15 cellular contexts compared by ENCODE assay signal in genomic region chr6:89995296-89995695, GRCh38.
A peak's percentile ranks its signal among the peaks of the same experiment; 100 is the strongest.
DNase-seq lines count a peak whose midpoint lies in the region; ATAC-seq and TF ChIP-seq lines count a peak whose summit lies in the region.
"Had no signal": no experiment of that assay in that cellular context is flagged by ENCODE, and none has a peak within 500 bp of the region (broad histone marks: within the 10 kb centered on the region; RNA-seq: fewer than 3 reads in every experiment).

No MANE protein-coding gene starts in this region.

- H3K27ac Mint-ChIP-seq in activated naive CD4-positive, alpha-beta T cell treated with anti-CD3 and anti-CD28 coated beads, Interleukin-2, amount 50 U/mL, for 24 hours = peak overlapping the region; percentile 72
- H3K27ac Mint-ChIP-seq in IgD-negative memory B cell (peak overlapping the region in 2 of 3 donors; percentile 24 to 29), nephron progenitor cell (peak overlapping the region; percentile 24)
- peak overlapping the region; percentile 25 for H3K27ac Mint-ChIP-seq in activated naive CD8-positive, alpha-beta T cell treated with anti-CD3 and anti-CD28 coated beads, Interleukin-2, amount 50 U/mL, for 24 hours
- H3K27ac Mint-ChIP-seq: CD14-positive monocyte, HFFc6 had no signal

- H3K27me3 Mint-ChIP-seq in activated naive CD4-positive, alpha-beta T cell treated with anti-CD3 and anti-CD28 coated beads, Interleukin-2, amount 50 U/mL, for 24 hours = no peaks in the 10 kb centered on the region
- no peaks in the 10 kb centered on the region for H3K27me3 Mint-ChIP-seq in IgD-negative memory B cell
- no peaks in the 10 kb centered on the region for H3K27me3 Mint-ChIP-seq in activated naive CD8-positive, alpha-beta T cell treated with anti-CD3 and anti-CD28 coated beads, Interleukin-2, amount 50 U/mL, for 24 hours
- H3K27me3 Mint-ChIP-seq in nephron progenitor cell (ENCODE audit: low read depth, poor library complexity) = peaks cover 6% of the 10 kb centered on the region

- ATAC-seq in activated naive CD8-positive, alpha-beta T cell treated with anti-CD3 and anti-CD28 coated beads, Interleukin-2, amount 50 U/mL, for 24 hours = no peak
- ATAC-seq: A549, HepG2 had no signal

- TF ChIP-seq CTCF in nephron progenitor cell (IDR thresholded peaks at IDR 0.05) = no peak

- H3K36me3 Mint-ChIP-seq in activated naive CD4-positive, alpha-beta T cell treated with anti-CD3 and anti-CD28 coated beads, Interleukin-2, amount 50 U/mL, for 24 hours = peaks cover 50% of the 10 kb centered on the region
- H3K36me3 Mint-ChIP-seq in IgD-negative memory B cell (peaks cover 9% of the 10 kb centered on the region), nephron progenitor cell (ENCODE audit: low read depth) (peaks cover 14% of the 10 kb centered on the region)
- peaks cover 80% of the 10 kb centered on the region for H3K36me3 Mint-ChIP-seq in activated naive CD8-positive, alpha-beta T cell treated with anti-CD3 and anti-CD28 coated beads, Interleukin-2, amount 50 U/mL, for 24 hours (ENCODE audit: low read depth)
- H3K36me3 Mint-ChIP-seq: CD14-positive monocyte had no signal

- H3K4me3 Mint-ChIP-seq in activated naive CD4-positive, alpha-beta T cell treated with anti-CD3 and anti-CD28 coated beads, Interleukin-2, amount 50 U/mL, for 24 hours = peak overlapping the region; percentile 15
- no peak overlapping the region for H3K4me3 Mint-ChIP-seq in IgD-negative memory B cell
- H3K4me3 Mint-ChIP-seq in activated naive CD8-positive, alpha-beta T cell treated with anti-CD3 and anti-CD28 coated beads, Interleukin-2, amount 50 U/mL, for 24 hours = no peak overlapping the region
- H3K4me3 Mint-ChIP-seq in nephron progenitor cell = no peak overlapping the region
- H3K4me3 Mint-ChIP-seq: CD14-positive monocyte, HFFc6 had no signal

- peaks cover 73% of the 10 kb centered on the region for H3K4me1 Mint-ChIP-seq in activated naive CD4-positive, alpha-beta T cell treated with anti-CD3 and anti-CD28 coated beads, Interleukin-2, amount 50 U/mL, for 24 hours
- H3K4me1 Mint-ChIP-seq in IgD-negative memory B cell = peaks cover 9 to 18% (median 15%) of the 10 kb centered on the region in 3 donors
- H3K4me1 Mint-ChIP-seq in activated naive CD8-positive, alpha-beta T cell treated with anti-CD3 and anti-CD28 coated beads, Interleukin-2, amount 50 U/mL, for 24 hours = peaks cover 81% of the 10 kb centered on the region
- no peaks in the 10 kb centered on the region for H3K4me1 Mint-ChIP-seq in nephron progenitor cell

- no peak for DNase-seq in activated naive CD4-positive, alpha-beta T cell (lab: John Stamatoyannopoulos, UW)
- no peak for DNase-seq in activated naive CD8-positive, alpha-beta T cell treated with anti-CD3 and anti-CD28 coated beads, Interleukin-2, amount 50 U/mL, for 24 hours
- DNase-seq in nephron progenitor cell = no peak
- no peak for DNase-seq in NCI-H1436 treated with DMSO at 0.1 percent for 48 hours (lab: John Stamatoyannopoulos, UW)
- DNase-seq in midbrain (lab: John Stamatoyannopoulos, UW) = no peak
- no peak for DNase-seq in SKM-1 treated with dmso at 0.1 percent for 144 hours (lab: John Stamatoyannopoulos, UW; ENCODE audit: unreplicated experiment)
- DNase-seq: DMS53, GF-D8, HCEC 1CT, HFFc6 had no signal

- H3K9me3 Mint-ChIP-seq in activated naive CD4-positive, alpha-beta T cell treated with anti-CD3 and anti-CD28 coated beads, Interleukin-2, amount 50 U/mL, for 24 hours = peaks cover 6% of the 10 kb centered on the region
- no peaks in the 10 kb centered on the region for H3K9me3 Mint-ChIP-seq in IgD-negative memory B cell
- H3K9me3 Mint-ChIP-seq in activated naive CD8-positive, alpha-beta T cell treated with anti-CD3 and anti-CD28 coated beads, Interleukin-2, amount 50 U/mL, for 24 hours = no peaks in the 10 kb centered on the region
- no peaks in the 10 kb centered on the region for H3K9me3 Mint-ChIP-seq in nephron progenitor cell
- H3K9me3 Mint-ChIP-seq: CD14-positive monocyte, HFFc6 had no signal
